ENCODE assay signal across 10 cellular contexts in genomic region chr12:100566887-100567637, GRCh38. TPM values are rescaled to one million over a fixed set of nuclear protein-coding genes. Genes with fewer than 3 reads are reported as not detected.
DNase-seq lines count a peak whose midpoint lies in the region; ATAC-seq, FAIRE-seq and TF ChIP-seq lines count a peak whose summit lies in the region.
"Had no signal": no experiment of that assay in that cellular context is flagged by ENCODE, and none has a peak within 500 bp of the region (broad histone marks: within the 10 kb centered on the region; RNA-seq: fewer than 3 reads in every experiment).

No MANE protein-coding gene starts in this region.

- no peak for TF ChIP-seq CTCF in MM.1S (IDR thresholded peaks at IDR 0.05; ENCODE audit: low read length)

- no peaks in the 10 kb centered on the region for H4K20me1 ChIP-seq in MM.1S (ENCODE audit: insufficient read depth, low read length)

- no peak overlapping the region for H3K4me3 ChIP-seq in MM.1S (ENCODE audit: low read length)

- no peaks in the 10 kb centered on the region for H3K36me3 Mint-ChIP-seq in activated CD4-positive, alpha-beta T cell treated with anti-CD3 and anti-CD28 coated beads for 36 hours (ENCODE audit: low read depth)
- H3K36me3 Mint-ChIP-seq: activated naive CD4-positive, alpha-beta T cell treated with anti-CD3 and anti-CD28 coated beads, Interleukin-2, amount 50 U/mL, for 72 hours had no signal

- H3K27me3 Mint-ChIP-seq in activated CD4-positive, alpha-beta T cell treated with anti-CD3 and anti-CD28 coated beads for 36 hours: peaks cover 29% of the 10 kb centered on the region

- H3K4me1 Mint-ChIP-seq in activated CD4-positive, alpha-beta T cell treated with anti-CD3 and anti-CD28 coated beads for 36 hours: peaks cover 5% of the 10 kb centered on the region
- H3K4me1 Mint-ChIP-seq: nephron had no signal

- peak; percentile 22 for DNase-seq in GM18507 (ENCODE audit: extremely low spot score, insufficient read length, low read depth)
- peak; percentile 58 for DNase-seq in MM.1S
- DNase-seq in left colon: peak in 1 of 2 donors; percentile 36
- DNase-seq in NCI-H146 treated with DMSO at 0.1 percent for 48 hours (lab: John Stamatoyannopoulos, UW; ENCODE audit: unreplicated experiment): no peak
- no peak for DNase-seq in activated CD4-positive, alpha-beta T cell treated with anti-CD3 and anti-CD28 coated beads for 36 hours
- DNase-seq in DMS114 treated with DMSO at 0.1 percent for 48 hours (lab: John Stamatoyannopoulos, UW; ENCODE audit: unreplicated experiment): no peak
- no peak for DNase-seq in HT-29 (ENCODE audit: low spot score)

- no peaks in the 10 kb centered on the region for H3K9me3 Mint-ChIP-seq in activated CD4-positive, alpha-beta T cell treated with anti-CD3 and anti-CD28 coated beads for 36 hours (ENCODE audit: low read depth)
- H3K9me3 Mint-ChIP-seq: activated naive CD4-positive, alpha-beta T cell treated with anti-CD3 and anti-CD28 coated beads, Interleukin-2, amount 50 U/mL, for 72 hours; nephron had no signal

- H2AFZ ChIP-seq in MM.1S (ENCODE audit: low read length): peak overlapping the region; percentile 20

- no peaks in the 10 kb centered on the region for H3K36me3 ChIP-seq in MM.1S (replicated peaks; ENCODE audit: insufficient read depth, low read length)

- no peaks in the 10 kb centered on the region for H3F3A ChIP-seq in MM.1S (ENCODE audit: insufficient read depth, low read length)

- no peak overlapping the region for H3K27ac Mint-ChIP-seq in activated CD4-positive, alpha-beta T cell treated with anti-CD3 and anti-CD28 coated beads for 36 hours
- H3K27ac Mint-ChIP-seq: activated naive CD4-positive, alpha-beta T cell treated with anti-CD3 and anti-CD28 coated beads, Interleukin-2, amount 50 U/mL, for 72 hours; nephron had no signal

- no peaks in the 10 kb centered on the region for H3K27me3 ChIP-seq in MM.1S (replicated peaks; ENCODE audit: insufficient read depth, low read length)

- peak; percentile 93 for FAIRE-seq in GM18507 (lab: Jason Lieb, UNC)

- no peak overlapping the region for H3K9ac ChIP-seq in MM.1S (ENCODE audit: low read length)

- H3K9me3 ChIP-seq in MM.1S (replicated peaks; ENCODE audit: insufficient read depth, low read length): no peaks in the 10 kb centered on the region

- POLR2A ChIA-PET in activated CD4-positive, alpha-beta T cell treated with anti-CD3 and anti-CD28 coated beads for 36 hours (lab: Charles Lee): no interaction called here

- H3K4me2 ChIP-seq in MM.1S (ENCODE audit: low read depth, low read length): peak overlapping the region; percentile 35

- H3K4me1 ChIP-seq in MM.1S (ENCODE audit: low read length): peaks cover 14% of the 10 kb centered on the region

- no peaks in the 10 kb centered on the region for H3K9me2 ChIP-seq in MM.1S (replicated peaks; ENCODE audit: insufficient read depth, low read length)

- H3K4me3 Mint-ChIP-seq in activated CD4-positive, alpha-beta T cell treated with anti-CD3 and anti-CD28 coated beads for 36 hours: no peak overlapping the region
- H3K4me3 Mint-ChIP-seq: nephron had no signal

- CTCF ChIA-PET in activated CD4-positive, alpha-beta T cell treated with anti-CD3 and anti-CD28 coated beads for 36 hours (lab: Charles Lee): no interaction called here

- no peaks in the 10 kb centered on the region for H3K79me2 ChIP-seq in MM.1S (ENCODE audit: low read length)

- intact Hi-C loops in left colon (cut with DNase I, micrococcal nuclease): no loop called here
- intact Hi-C loops in activated CD4-positive, alpha-beta T cell treated with anti-CD3 and anti-CD28 coated beads for 36 hours (cut with DNase I, micrococcal nuclease): no loop called here

- ATAC-seq in GM21786 (IDR thresholded peaks at IDR 0.05; ENCODE audit: unreplicated experiment): peak; percentile 95
- ATAC-seq in left colon: peak; percentile 38
- ATAC-seq in activated CD4-positive, alpha-beta T cell treated with anti-CD3 and anti-CD28 coated beads for 36 hours: no peak

- no peak overlapping the region for H3K27ac ChIP-seq in MM.1S (ENCODE audit: low read length)

RNA-seq across cellular contexts. Expression of gene GAS2L3, which starts 6.4 kb away (rescaled TPM):
- 10 to 100 TPM; 16.0 to 26.6 TPM for total RNA-seq in left colon
- 1 to 10 TPM; 2.6 to 3.9 TPM for total RNA-seq in activated CD4-positive, alpha-beta T cell treated with anti-CD3 and anti-CD28 coated beads for 36 hours
- total RNA-seq in HT-29 (2014; rRNA removed; shearing (Covaris generic)): 6.2 and 6.8 TPM in 2 replicates

Comparison
In these comparisons a context has a peak if more than half of its experiments do, and no peak if none do; other contexts are left out.
1. DNase-seq: peak in GM18507 (single experiment) and MM.1S (single experiment); none in NCI-H146 treated with DMSO at 0.1 percent for 48 hours (single experiment), activated CD4-positive, alpha-beta T cell treated with anti-CD3 and anti-CD28 coated beads for 36 hours (single experiment), DMS114 treated with DMSO at 0.1 percent for 48 hours (single experiment) and HT-29 (single experiment).